Comparison of ENCODE assay signal across 19 cellular contexts in the genomic region with DNA sequence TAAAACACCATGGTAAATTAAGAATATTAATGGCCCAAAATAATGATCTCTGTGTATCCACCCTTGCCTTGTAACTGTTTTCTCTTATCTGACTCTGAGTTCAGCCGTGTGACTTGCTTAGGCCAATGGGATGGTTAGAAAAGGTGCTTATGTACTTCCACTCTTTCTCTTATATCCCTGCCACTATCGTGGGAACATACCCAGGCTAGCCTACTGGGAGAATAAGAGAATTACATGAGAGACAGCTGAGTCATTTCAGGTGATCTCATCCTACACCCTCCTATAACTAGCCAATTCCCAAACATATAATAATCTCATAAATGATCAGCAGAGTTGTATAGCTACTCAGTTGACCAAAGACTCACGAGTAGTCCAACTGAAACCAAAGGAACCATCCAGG.
DNase-seq lines count a peak whose midpoint lies in the region; ATAC-seq, FAIRE-seq and TF ChIP-seq lines count a peak whose summit lies in the region.
"Had no signal": no experiment of that assay in that cellular context is flagged by ENCODE, and none has a peak within 500 bp of the region (broad histone marks: within the 10 kb centered on the region; RNA-seq: fewer than 3 reads in every experiment).

No MANE protein-coding gene starts in this region.

- DNase-seq in MCF 10A (ENCODE audit: unreplicated experiment) (peak; percentile 50), breast epithelium (ENCODE audit: low spot score in 2 of 2) (no peak), RCC 7860 (ENCODE audit: low spot score) (peak; percentile 56), epithelial cell of proximal tubule (ENCODE audit: low read depth) (no peak), SW 1271 (lab: John Stamatoyannopoulos, UW) (no peak), coronary artery (ENCODE audit: low spot score) (no peak)
- no peak for DNase-seq in stimulated activated CD4-positive, alpha-beta T cell treated with anti-CD3 and anti-CD28 coated beads, Interleukin-4, amount 100 ng/mL, for 24 hours
- DNase-seq: activated CD8-positive, alpha-beta memory T cell treated with anti-CD3 and anti-CD28 coated beads for 24 hours; anterior cingulate cortex; colonic mucosa; Karpas-422; NCI-H1436 treated with DMSO at 0.1 percent for 48 hours; NCI-H345; ovary; small intestine; stimulated activated naive B cell treated with anti-CD40 and anti-IgM and Interleukin-4, amounts not matched to agents 10 μg/mL and 1 μg/mL and 100 μg/mL, for 72 hours; transverse colon; WERI-Rb-1 had no signal

- TF ChIP-seq CTCF in MCF 10A (IDR thresholded peaks at IDR 0.05; ENCODE audit: unreplicated experiment) (no peak), breast epithelium (IDR thresholded peaks at IDR 0.05) (no peak), epithelial cell of proximal tubule (conservative IDR thresholded peaks at IDR 0.05; ENCODE audit: low read depth, low read length) (peak; percentile 25), coronary artery (IDR thresholded peaks at IDR 0.05) (no peak)

- H3K4me3 ChIP-seq in breast epithelium = no peak overlapping the region
- no peak overlapping the region for H3K4me3 ChIP-seq in epithelial cell of proximal tubule (ENCODE audit: low read depth, low read length)
- no peak overlapping the region for H3K4me3 ChIP-seq in coronary artery
- H3K4me3 ChIP-seq: colonic mucosa, ovary, transverse colon had no signal

- ATAC-seq in HG03521 (IDR thresholded peaks at IDR 0.05; ENCODE audit: unreplicated experiment) = no peak
- ATAC-seq: stimulated activated naive B cell treated with anti-CD40 and anti-IgM and Interleukin-4, amounts not matched to agents 10 μg/mL and 1 μg/mL and 100 μg/mL, for 72 hours had no signal

- no peaks in the 10 kb centered on the region for H3K36me3 ChIP-seq in breast epithelium
- H3K36me3 ChIP-seq: colonic mucosa, ovary, transverse colon, WERI-Rb-1 had no signal

- no peaks in the 10 kb centered on the region for H3K36me3 Mint-ChIP-seq in MCF 10A (ENCODE audit: insufficient read depth, unreplicated experiment)
- H3K36me3 Mint-ChIP-seq: stimulated activated naive B cell treated with anti-CD40 and anti-IgM and Interleukin-4, amounts not matched to agents 10 μg/mL and 1 μg/mL and 100 μg/mL, for 72 hours had no signal

- CTCF ChIA-PET in MCF 10A (lab: Yijun Ruan, JAX) = interaction anchor here (0.7 to 1.0 kb wide), 2 partner anchors 9 to 16 kb away, joined by 3 to 4 read pairs; no protein-coding TSS in a partner anchor

- no peaks in the 10 kb centered on the region for H3K9me3 ChIP-seq in breast epithelium
- H3K9me3 ChIP-seq: colonic mucosa, ovary, transverse colon had no signal

- intact Hi-C loops in MCF 10A (cut with micrococcal nuclease) = no loop called here
- intact Hi-C loops in breast epithelium (cut with DNase I; ENCODE audit: low total_unique reads) = no loop called here

- BruUV-seq in MCF 10A (replicated peaks; lab: Mats Ljungman, UMichigan) = no TSS peak

- POLR2A ChIA-PET in MCF 10A (lab: Yijun Ruan, JAX) = interaction anchor here (0.6 kb wide), 1 partner anchor 107 kb away, joined by 3 read pairs; no protein-coding TSS in a partner anchor

- no peaks in the 10 kb centered on the region for H3K9me3 Mint-ChIP-seq in MCF 10A (ENCODE audit: unreplicated experiment)
- H3K9me3 Mint-ChIP-seq: stimulated activated naive B cell treated with anti-CD40 and anti-IgM and Interleukin-4, amounts not matched to agents 10 μg/mL and 1 μg/mL and 100 μg/mL, for 72 hours had no signal

- H3K27ac ChIP-seq in breast epithelium (no peak overlapping the region), coronary artery (no peak overlapping the region)
- H3K27ac ChIP-seq: colonic mucosa, ovary, transverse colon, WERI-Rb-1 had no signal

- TF ChIP-seq POLR2A in breast epithelium (IDR thresholded peaks at IDR 0.05) = no peak

- H3K27me3 ChIP-seq in breast epithelium = no peaks in the 10 kb centered on the region
- H3K27me3 ChIP-seq: colonic mucosa, ovary, transverse colon had no signal

- no peaks in the 10 kb centered on the region for H3K27me3 Mint-ChIP-seq in MCF 10A (ENCODE audit: insufficient read depth, unreplicated experiment)
- H3K27me3 Mint-ChIP-seq: stimulated activated naive B cell treated with anti-CD40 and anti-IgM and Interleukin-4, amounts not matched to agents 10 μg/mL and 1 μg/mL and 100 μg/mL, for 72 hours had no signal

- no peak overlapping the region for H3K27ac Mint-ChIP-seq in MCF 10A (ENCODE audit: low read depth, unreplicated experiment)
- H3K27ac Mint-ChIP-seq: stimulated activated naive B cell treated with anti-CD40 and anti-IgM and Interleukin-4, amounts not matched to agents 10 μg/mL and 1 μg/mL and 100 μg/mL, for 72 hours had no signal

- peak; percentile 44 for FAIRE-seq in RCC 7860 (lab: Jason Lieb, UNC)

- H3K4me1 ChIP-seq in breast epithelium = no peaks in the 10 kb centered on the region
- H3K4me1 ChIP-seq: colonic mucosa, transverse colon had no signal

- no peak overlapping the region for H3K4me3 Mint-ChIP-seq in MCF 10A (ENCODE audit: unreplicated experiment)
- H3K4me3 Mint-ChIP-seq: stimulated activated naive B cell treated with anti-CD40 and anti-IgM and Interleukin-4, amounts not matched to agents 10 μg/mL and 1 μg/mL and 100 μg/mL, for 72 hours had no signal

- H3K4me1 Mint-ChIP-seq in MCF 10A (ENCODE audit: insufficient read depth, unreplicated experiment) = peaks cover 5% of the 10 kb centered on the region
- H3K4me1 Mint-ChIP-seq: stimulated activated naive B cell treated with anti-CD40 and anti-IgM and Interleukin-4, amounts not matched to agents 10 μg/mL and 1 μg/mL and 100 μg/mL, for 72 hours had no signal

Comparison
In these comparisons a context has a peak if more than half of its experiments do, and no peak if none do; other contexts are left out.
1. DNase-seq: peak in MCF 10A (single experiment) and RCC 7860 (single experiment); none in breast epithelium (0 of 2), epithelial cell of proximal tubule (single experiment), SW 1271 (0 of 2), coronary artery (single experiment) and stimulated activated CD4-positive, alpha-beta T cell treated with anti-CD3 and anti-CD28 coated beads, Interleukin-4, amount 100 ng/mL, for 24 hours (single experiment).